ENCODE assay signal across 3 cellular contexts in genomic region chr19:56148955-56149655, GRCh38.
TF ChIP-seq lines count a peak whose summit lies in the region.

No MANE protein-coding gene starts in this region.

TF ChIP-seq in A549, 52 proteins besides CTCF, POLR2A, EP300 and RAD21:
- peak; percentile 78 for TF ChIP-seq ESRRA (IDR thresholded peaks at IDR 0.05; ENCODE audit: borderline replicate concordance, low read length)

TF ChIP-seq in WTC11, 78 proteins besides CTCF, POLR2A, EP300 and RAD21:
- TF ChIP-seq ESRRA (CRISPR knock-in tag; IDR thresholded peaks at IDR 0.05; ENCODE audit: borderline replicate concordance), result peak; percentile 55; the same call in 1 of the 2 replicates
TF ChIP-seq in WTC11: peak in this region for 1; not testable (repeated sequence) for 77.

TF ChIP-seq in HepG2, 621 proteins besides CTCF, POLR2A, EP300 and RAD21:
- TF ChIP-seq ZNF281 (CRISPR knock-in tag; IDR thresholded peaks at IDR 0.05; ENCODE audit: borderline replicate concordance) (peak; percentile 47; the same call in 1 of the 2 replicates), NR2F6 (IDR thresholded peaks at IDR 0.05) (peak; percentile 83), NR2F6 (CRISPR knock-in tag; IDR thresholded peaks at IDR 0.05) (0 out of 2 replicates have a peak, but pooled peaks have one; percentile 16), NR2C2 (CRISPR knock-in tag; IDR thresholded peaks at IDR 0.05; ENCODE audit: borderline replicate concordance) (peak; percentile 84), NCOR1 (IDR thresholded peaks at IDR 0.05; ENCODE audit: borderline replicate concordance, low read length) (peak; percentile 46; the same call in 1 of the 2 replicates), ESRRA (CRISPR knock-in tag; IDR thresholded peaks at IDR 0.05; ENCODE audit: low read depth) (peak; percentile 92)
TF ChIP-seq in HepG2: peak in this region for 5; not testable (repeated sequence) for 616.
